ENCODE assay signal across 1 cellular context in the genomic region with DNA sequence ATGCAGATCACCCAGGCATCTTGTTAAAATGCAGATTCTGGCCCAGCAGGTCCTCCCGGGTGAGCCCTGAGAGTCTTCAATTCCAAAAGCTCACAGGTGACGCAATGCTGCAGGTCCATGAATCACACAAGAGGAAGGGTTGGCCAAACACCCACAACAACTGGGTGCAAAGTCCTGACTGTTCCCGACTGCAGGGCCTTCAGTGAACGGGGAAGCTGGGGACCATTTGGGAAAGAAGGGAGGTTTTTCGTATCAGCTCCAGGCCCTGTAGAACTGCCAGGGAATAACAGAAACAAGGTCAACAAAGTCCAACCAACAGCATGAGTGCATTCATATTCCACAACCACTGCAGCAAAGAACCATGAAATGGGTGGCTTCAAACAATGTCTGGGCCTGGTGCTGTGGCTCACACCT.
A peak's percentile ranks its signal among the peaks of the same experiment; 100 is the strongest.
TF ChIP-seq lines count a peak whose summit lies in the region.

No MANE protein-coding gene starts in this region.

TF ChIP-seq in HepG2, 621 proteins besides CTCF, POLR2A, EP300 and RAD21 (continued from another document and continues in another):
- peak; percentile 64; the same call in 1 of the 2 replicates for TF ChIP-seq POGZ (CRISPR knock-in tag; IDR thresholded peaks at IDR 0.05)
- 0 out of 2 replicates have a peak, but pooled peaks have one; percentile 39 for TF ChIP-seq TBX2 (CRISPR knock-in tag; IDR thresholded peaks at IDR 0.05; ENCODE audit: borderline replicate concordance)
- peak; percentile 58; the same call in 1 of the 2 replicates for TF ChIP-seq HOMEZ (CRISPR knock-in tag; IDR thresholded peaks at IDR 0.05; ENCODE audit: low read depth)
- TF ChIP-seq FOSL1 (CRISPR knock-in tag; IDR thresholded peaks at IDR 0.05; ENCODE audit: borderline replicate concordance) = 0 out of 2 replicates have a peak, but pooled peaks have one; percentile 27
- peak; percentile 19; the same call in 1 of the 2 replicates for TF ChIP-seq MIER3 (CRISPR knock-in tag; IDR thresholded peaks at IDR 0.05; ENCODE audit: borderline replicate concordance)
- peak; percentile 46; the same call in 1 of the 2 replicates for TF ChIP-seq ZMYM4 (CRISPR knock-in tag; IDR thresholded peaks at IDR 0.05)
- peak; percentile 38; the same call in 1 of the 2 replicates for TF ChIP-seq ZNF441 (CRISPR knock-in tag; IDR thresholded peaks at IDR 0.05; ENCODE audit: borderline replicate concordance)
- TF ChIP-seq ZNF331 (CRISPR knock-in tag; IDR thresholded peaks at IDR 0.05) = peak; percentile 80
- TF ChIP-seq, protein P1, sequence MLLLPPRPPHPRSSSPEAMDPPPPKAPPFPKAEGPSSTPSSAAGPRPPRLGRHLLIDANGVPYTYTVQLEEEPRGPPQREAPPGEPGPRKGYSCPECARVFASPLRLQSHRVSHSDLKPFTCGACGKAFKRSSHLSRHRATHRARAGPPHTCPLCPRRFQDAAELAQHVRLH (CRISPR knock-in tag; IDR thresholded peaks at IDR 0.05; ENCODE audit: borderline replicate concordance, low read depth) = 0 out of 2 replicates have a peak, but pooled peaks have one; percentile 56
- 0 out of 2 replicates have a peak, but pooled peaks have one; percentile 28 for TF ChIP-seq ZNF746 (CRISPR knock-in tag; IDR thresholded peaks at IDR 0.05)
- peak; percentile 34; the same call in 1 of the 2 replicates for TF ChIP-seq ETV5 (CRISPR knock-in tag; IDR thresholded peaks at IDR 0.05; ENCODE audit: borderline replicate concordance)
- peak; percentile 59 for TF ChIP-seq SAP130 (CRISPR knock-in tag; IDR thresholded peaks at IDR 0.05; ENCODE audit: low read depth)
- peak; percentile 35; the same call in 1 of the 2 replicates for TF ChIP-seq ZNF614 (CRISPR knock-in tag; IDR thresholded peaks at IDR 0.05; ENCODE audit: borderline replicate concordance)
- TF ChIP-seq JUND (CRISPR knock-in tag; IDR thresholded peaks at IDR 0.05) = peak; percentile 72
- peak; percentile 61 for TF ChIP-seq ZNF263 (CRISPR knock-in tag; IDR thresholded peaks at IDR 0.05)
- TF ChIP-seq NCOR1 (IDR thresholded peaks at IDR 0.05; ENCODE audit: borderline replicate concordance, low read length) = peak; percentile 48; the same call in 1 of the 2 replicates
- TF ChIP-seq HDAC1 (CRISPR knock-in tag; IDR thresholded peaks at IDR 0.05) = peak; percentile 58
- TF ChIP-seq, protein P2, sequence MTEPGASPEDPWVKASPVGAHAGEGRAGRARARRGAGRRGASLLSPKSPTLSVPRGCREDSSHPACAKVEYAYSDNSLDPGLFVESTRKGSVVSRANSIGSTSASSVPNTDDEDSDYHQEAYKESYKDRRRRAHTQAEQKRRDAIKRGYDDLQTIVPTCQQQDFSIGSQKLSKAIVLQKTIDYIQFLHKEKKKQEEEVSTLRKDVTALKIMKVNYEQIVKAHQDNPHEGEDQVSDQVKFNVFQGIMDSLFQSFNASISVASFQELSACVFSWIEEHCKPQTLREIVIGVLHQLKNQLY (CRISPR knock-in tag; IDR thresholded peaks at IDR 0.05) = peak; percentile 34; the same call in 1 of the 2 replicates
- peak; percentile 77 for TF ChIP-seq AHDC1 (CRISPR knock-in tag; IDR thresholded peaks at IDR 0.05; ENCODE audit: borderline replicate concordance)
- TF ChIP-seq, protein P3, sequence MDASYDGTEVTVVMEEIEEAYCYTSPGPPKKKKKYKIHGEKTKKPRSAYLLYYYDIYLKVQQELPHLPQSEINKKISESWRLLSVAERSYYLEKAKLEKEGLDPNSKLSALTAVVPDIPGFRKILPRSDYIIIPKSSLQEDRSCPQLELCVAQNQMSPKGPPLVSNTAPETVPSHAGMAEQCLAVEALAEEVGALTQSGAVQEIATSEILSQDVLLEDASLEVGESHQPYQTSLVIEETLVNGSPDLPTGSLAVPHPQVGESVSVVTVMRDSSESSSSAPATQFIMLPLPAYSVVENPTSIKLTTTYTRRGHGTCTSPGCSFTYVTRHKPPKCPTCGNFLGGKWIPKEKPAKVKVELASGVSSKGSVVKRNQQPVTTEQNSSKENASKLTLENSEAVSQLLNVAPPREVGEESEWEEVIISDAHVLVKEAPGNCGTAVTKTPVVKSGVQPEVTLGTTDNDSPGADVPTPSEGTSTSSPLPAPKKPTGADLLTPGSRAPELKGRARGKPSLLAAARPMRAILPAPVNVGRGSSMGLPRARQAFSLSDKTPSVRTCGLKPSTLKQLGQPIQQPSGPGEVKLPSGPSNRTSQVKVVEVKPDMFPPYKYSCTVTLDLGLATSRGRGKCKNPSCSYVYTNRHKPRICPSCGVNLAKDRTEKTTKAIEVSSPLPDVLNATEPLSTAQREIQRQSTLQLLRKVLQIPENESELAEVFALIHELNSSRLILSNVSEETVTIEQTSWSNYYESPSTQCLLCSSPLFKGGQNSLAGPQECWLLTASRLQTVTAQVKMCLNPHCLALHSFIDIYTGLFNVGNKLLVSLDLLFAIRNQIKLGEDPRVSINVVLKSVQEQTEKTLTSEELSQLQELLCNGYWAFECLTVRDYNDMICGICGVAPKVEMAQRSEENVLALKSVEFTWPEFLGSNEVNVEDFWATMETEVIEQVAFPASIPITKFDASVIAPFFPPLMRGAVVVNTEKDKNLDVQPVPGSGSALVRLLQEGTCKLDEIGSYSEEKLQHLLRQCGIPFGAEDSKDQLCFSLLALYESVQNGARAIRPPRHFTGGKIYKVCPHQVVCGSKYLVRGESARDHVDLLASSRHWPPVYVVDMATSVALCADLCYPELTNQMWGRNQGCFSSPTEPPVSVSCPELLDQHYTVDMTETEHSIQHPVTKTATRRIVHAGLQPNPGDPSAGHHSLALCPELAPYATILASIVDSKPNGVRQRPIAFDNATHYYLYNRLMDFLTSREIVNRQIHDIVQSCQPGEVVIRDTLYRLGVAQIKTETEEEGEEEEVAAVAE (CRISPR knock-in tag; IDR thresholded peaks at IDR 0.05; ENCODE audit: borderline replicate concordance) = peak; percentile 32; the same call in 1 of the 2 replicates
- peak; percentile 65 for TF ChIP-seq ZNF792 (CRISPR knock-in tag; IDR thresholded peaks at IDR 0.05)
- TF ChIP-seq, protein P4, sequence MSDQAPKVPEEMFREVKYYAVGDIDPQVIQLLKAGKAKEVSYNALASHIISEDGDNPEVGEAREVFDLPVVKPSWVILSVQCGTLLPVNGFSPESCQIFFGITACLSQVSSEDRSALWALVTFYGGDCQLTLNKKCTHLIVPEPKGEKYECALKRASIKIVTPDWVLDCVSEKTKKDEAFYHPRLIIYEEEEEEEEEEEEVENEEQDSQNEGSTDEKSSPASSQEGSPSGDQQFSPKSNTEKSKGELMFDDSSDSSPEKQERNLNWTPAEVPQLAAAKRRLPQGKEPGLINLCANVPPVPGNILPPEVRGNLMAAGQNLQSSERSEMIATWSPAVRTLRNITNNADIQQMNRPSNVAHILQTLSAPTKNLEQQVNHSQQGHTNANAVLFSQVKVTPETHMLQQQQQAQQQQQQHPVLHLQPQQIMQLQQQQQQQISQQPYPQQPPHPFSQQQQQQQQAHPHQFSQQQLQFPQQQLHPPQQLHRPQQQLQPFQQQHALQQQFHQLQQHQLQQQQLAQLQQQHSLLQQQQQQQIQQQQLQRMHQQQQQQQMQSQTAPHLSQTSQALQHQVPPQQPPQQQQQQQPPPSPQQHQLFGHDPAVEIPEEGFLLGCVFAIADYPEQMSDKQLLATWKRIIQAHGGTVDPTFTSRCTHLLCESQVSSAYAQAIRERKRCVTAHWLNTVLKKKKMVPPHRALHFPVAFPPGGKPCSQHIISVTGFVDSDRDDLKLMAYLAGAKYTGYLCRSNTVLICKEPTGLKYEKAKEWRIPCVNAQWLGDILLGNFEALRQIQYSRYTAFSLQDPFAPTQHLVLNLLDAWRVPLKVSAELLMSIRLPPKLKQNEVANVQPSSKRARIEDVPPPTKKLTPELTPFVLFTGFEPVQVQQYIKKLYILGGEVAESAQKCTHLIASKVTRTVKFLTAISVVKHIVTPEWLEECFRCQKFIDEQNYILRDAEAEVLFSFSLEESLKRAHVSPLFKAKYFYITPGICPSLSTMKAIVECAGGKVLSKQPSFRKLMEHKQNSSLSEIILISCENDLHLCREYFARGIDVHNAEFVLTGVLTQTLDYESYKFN (CRISPR knock-in tag; conservative IDR thresholded peaks at IDR 0.05) = peak; percentile 84
- peak; percentile 68; the same call in 1 of the 2 replicates for TF ChIP-seq KDM6A (CRISPR knock-in tag; IDR thresholded peaks at IDR 0.05; ENCODE audit: low read depth)
- peak; percentile 67 for TF ChIP-seq ZFX (CRISPR knock-in tag; IDR thresholded peaks at IDR 0.05; ENCODE audit: low read depth)
- TF ChIP-seq, protein P5, sequence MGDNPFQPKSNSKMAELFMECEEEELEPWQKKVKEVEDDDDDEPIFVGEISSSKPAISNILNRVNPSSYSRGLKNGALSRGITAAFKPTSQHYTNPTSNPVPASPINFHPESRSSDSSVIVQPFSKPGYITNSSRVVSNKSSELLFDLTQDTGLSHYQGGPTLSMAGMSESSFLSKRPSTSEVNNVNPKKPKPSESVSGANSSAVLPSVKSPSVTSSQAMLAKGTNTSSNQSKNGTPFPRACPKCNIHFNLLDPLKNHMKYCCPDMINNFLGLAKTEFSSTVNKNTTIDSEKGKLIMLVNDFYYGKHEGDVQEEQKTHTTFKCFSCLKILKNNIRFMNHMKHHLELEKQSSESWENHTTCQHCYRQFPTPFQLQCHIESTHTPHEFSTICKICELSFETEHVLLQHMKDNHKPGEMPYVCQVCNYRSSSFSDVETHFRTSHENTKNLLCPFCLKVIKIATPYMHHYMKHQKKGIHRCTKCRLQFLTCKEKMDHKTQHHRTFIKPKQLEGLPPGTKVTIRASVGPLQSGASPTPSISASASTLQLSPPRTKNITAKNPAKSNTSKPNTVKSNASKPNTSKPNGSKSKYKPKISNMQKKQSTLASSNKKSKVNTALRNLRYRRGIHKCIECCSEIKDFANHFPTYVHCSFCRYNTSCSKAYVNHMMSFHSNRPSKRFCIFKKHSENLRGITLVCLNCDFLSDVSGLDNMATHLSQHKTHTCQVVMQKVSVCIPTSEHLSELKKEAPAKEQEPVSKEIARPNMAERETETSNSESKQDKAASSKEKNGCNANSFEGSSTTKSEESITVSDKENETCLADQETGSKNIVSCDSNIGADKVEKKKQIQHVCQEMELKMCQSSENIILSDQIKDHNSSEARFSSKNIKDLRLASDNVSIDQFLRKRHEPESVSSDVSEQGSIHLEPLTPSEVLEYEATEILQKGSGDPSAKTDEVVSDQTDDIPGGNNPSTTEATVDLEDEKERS (CRISPR knock-in tag; IDR thresholded peaks at IDR 0.05) = 0 out of 2 replicates have a peak, but pooled peaks have one; percentile 37
- TF ChIP-seq THRA (CRISPR knock-in tag; IDR thresholded peaks at IDR 0.05; ENCODE audit: borderline replicate concordance) = peak; percentile 24; the same call in 1 of the 2 replicates
- 0 out of 2 replicates have a peak, but pooled peaks have one; percentile 30 for TF ChIP-seq DRAP1 (CRISPR knock-in tag; IDR thresholded peaks at IDR 0.05)
- TF ChIP-seq KAT8 (CRISPR knock-in tag; IDR thresholded peaks at IDR 0.05) = peak; percentile 56; the same call in 1 of the 2 replicates
- TF ChIP-seq ISL2 (CRISPR knock-in tag; IDR thresholded peaks at IDR 0.05) = 0 out of 2 replicates have a peak, but pooled peaks have one; percentile 32
- peak; percentile 87 for TF ChIP-seq CEBPB (IDR thresholded peaks at IDR 0.05; ENCODE audit: borderline replicate concordance, low read depth, low read length)
